In genomic region chr6:157675859-157676640, GRCh38 we compare ENCODE assay signal across 24 cellular contexts.
DNase-seq lines count a peak whose midpoint lies in the region; ATAC-seq and TF ChIP-seq lines count a peak whose summit lies in the region.
"Had no signal": no experiment of that assay in that cellular context is flagged by ENCODE, and none has a peak within 500 bp of the region (broad histone marks: within the 10 kb centered on the region; RNA-seq: fewer than 3 reads in every experiment).

No MANE protein-coding gene starts in this region.

- no peaks in the 10 kb centered on the region for H3K27me3 ChIP-seq in heart right ventricle
- H3K27me3 ChIP-seq: BE2C, SJSA1 had no signal

- no peak overlapping the region for H3K27ac ChIP-seq in heart right ventricle
- H3K27ac ChIP-seq: KMS-11, SJSA1 had no signal

- H3K36me3 ChIP-seq in heart right ventricle: peaks cover 0 to 25% (median 5%) of the 10 kb centered on the region in 9 donors
- H3K36me3 ChIP-seq: BE2C, SJSA1 had no signal

- TF ChIP-seq CTCF in heart right ventricle (IDR thresholded peaks at IDR 0.05): no peak

- H3K4me1 ChIP-seq in heart right ventricle: peaks cover 0 to 3% (median 0%) of the 10 kb centered on the region in 9 donors
- H3K4me1 ChIP-seq: SJSA1 had no signal

- no peak for ATAC-seq in heart right ventricle
- no peak for ATAC-seq in HG03280 (IDR thresholded peaks at IDR 0.05; ENCODE audit: unreplicated experiment)

- no peak overlapping the region for H3K4me3 ChIP-seq in heart right ventricle
- H3K4me3 ChIP-seq: SJSA1 had no signal

- 86 to 87% methylated on average over 15 of the region's 15 CpGs for whole genome bisulfite sequencing in heart right ventricle, 2 donors

- DNase-seq in NCI-H1417 (lab: John Stamatoyannopoulos, UW) (peak in 2 of 3 experiments; percentile 57 to 80), NCI-H1417 treated with DMSO at 0.1 percent for 48 hours (lab: John Stamatoyannopoulos, UW) (no peak), cardiac septum (ENCODE audit: low spot score) (peak; percentile 66), heart right ventricle (no peak), mesenteric fat pad (ENCODE audit: low spot score) (peak; percentile 72), NCI-H1694 (lab: John Stamatoyannopoulos, UW) (no peak), NCI-H2196 treated with DMSO at 0.1 percent for 48 hours (lab: John Stamatoyannopoulos, UW; ENCODE audit: unreplicated experiment) (no peak)
- DNase-seq: 8988T; ACHN; BE2C; Calu3; CD8-positive, alpha-beta memory T cell; H9; NCI-H1048; NCI-H1436; NCI-H187 treated with DMSO at 0.1 percent for 48 hours; NCI-H226; NCI-H524; NCI-H82; Right ventricle myocardium superior; RPMI8226 had no signal

- intact Hi-C loops in cardiac septum (cut with DNase I) (no loop called here), heart right ventricle (cut with DNase I) (loop anchor here in 1 of 10 donors (10.0 kb wide), 1 partner anchor 361 kb away; no protein-coding TSS in a partner anchor)

- no peaks in the 10 kb centered on the region for H3K9me3 ChIP-seq in heart right ventricle
- H3K9me3 ChIP-seq: BE2C, SJSA1 had no signal

Comparison
In these comparisons a context has a peak if more than half of its experiments do, and no peak if none do; other contexts are left out.
1. DNase-seq: peak in NCI-H1417 (2 of 3), cardiac septum (single experiment) and mesenteric fat pad (single experiment); none in NCI-H1417 treated with DMSO at 0.1 percent for 48 hours (single experiment), heart right ventricle (0 of 2), NCI-H1694 (single experiment) and NCI-H2196 treated with DMSO at 0.1 percent for 48 hours (single experiment).